ENCODE assay signal across 2 cellular contexts in the genomic region with DNA sequence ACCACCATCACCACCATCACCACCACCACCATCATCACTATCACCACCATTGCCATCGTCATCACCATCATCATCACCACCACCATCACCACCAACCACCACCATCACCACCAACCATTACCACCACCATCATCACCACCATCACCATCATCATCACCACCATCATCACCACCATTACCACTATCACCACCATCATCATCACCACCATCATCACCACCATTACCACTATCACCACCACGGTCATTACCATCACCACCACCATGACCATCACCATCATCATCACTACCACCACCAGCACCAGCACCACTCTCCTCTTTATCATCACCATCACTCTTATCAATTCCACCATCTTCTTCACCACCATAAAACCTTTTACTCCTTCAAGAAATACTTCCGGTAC.
TF ChIP-seq lines count a peak whose summit lies in the region.

No MANE protein-coding gene starts in this region.

TF ChIP-seq in HEK293, 187 proteins besides CTCF, POLR2A, EP300 and RAD21:
- TF ChIP-seq, protein P1, sequence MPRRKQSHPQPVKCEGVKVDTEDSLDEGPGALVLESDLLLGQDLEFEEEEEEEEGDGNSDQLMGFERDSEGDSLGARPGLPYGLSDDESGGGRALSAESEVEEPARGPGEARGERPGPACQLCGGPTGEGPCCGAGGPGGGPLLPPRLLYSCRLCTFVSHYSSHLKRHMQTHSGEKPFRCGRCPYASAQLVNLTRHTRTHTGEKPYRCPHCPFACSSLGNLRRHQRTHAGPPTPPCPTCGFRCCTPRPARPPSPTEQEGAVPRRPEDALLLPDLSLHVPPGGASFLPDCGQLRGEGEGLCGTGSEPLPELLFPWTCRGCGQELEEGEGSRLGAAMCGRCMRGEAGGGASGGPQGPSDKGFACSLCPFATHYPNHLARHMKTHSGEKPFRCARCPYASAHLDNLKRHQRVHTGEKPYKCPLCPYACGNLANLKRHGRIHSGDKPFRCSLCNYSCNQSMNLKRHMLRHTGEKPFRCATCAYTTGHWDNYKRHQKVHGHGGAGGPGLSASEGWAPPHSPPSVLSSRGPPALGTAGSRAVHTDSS (tag by site-specific recombination; IDR thresholded peaks at IDR 0.05): peak; percentile 78
- TF ChIP-seq ZNF670 (tag by site-specific recombination; IDR thresholded peaks at IDR 0.05; ENCODE audit: low read depth) (0 out of 2 replicates have a peak, but pooled peaks have one; percentile 63), ZNF214 (tag by site-specific recombination; IDR thresholded peaks at IDR 0.05; ENCODE audit: borderline replicate concordance) (no peak), ZNF302 (tag by site-specific recombination; IDR thresholded peaks at IDR 0.05; ENCODE audit: low read depth) (no peak), ZBTB20 (tag by site-specific recombination; IDR thresholded peaks at IDR 0.05) (0 out of 2 replicates have a peak, but pooled peaks have one; percentile 17), ZNF394 (tag by site-specific recombination; IDR thresholded peaks at IDR 0.05; ENCODE audit: borderline replicate concordance) (no peak)

TF ChIP-seq in H1, 55 proteins besides CTCF, POLR2A, EP300 and RAD21:
- no peak for TF ChIP-seq PHF8 (conservative IDR thresholded peaks at IDR 0.05; ENCODE audit: low read depth, low read length)
- TF ChIP-seq KDM1A (IDR thresholded peaks at IDR 0.05; ENCODE audit: borderline replicate concordance, low read length): no peak
- TF ChIP-seq NANOG (IDR thresholded peaks at IDR 0.05; ENCODE audit: insufficient read depth, low read depth, low read length, poor library complexity, severe bottlenecking): no peak
- TF ChIP-seq TAF7 (optimal IDR thresholded peaks at IDR 0.05; ENCODE audit: borderline replicate concordance, low read depth, low read length): no peak
- no peak for TF ChIP-seq CHD2 (IDR thresholded peaks at IDR 0.05; ENCODE audit: low read length)
- no peak for TF ChIP-seq EGR1 (IDR thresholded peaks at IDR 0.05; ENCODE audit: borderline replicate concordance, low read depth, low read length)
- no peak for TF ChIP-seq CBX5 (IDR thresholded peaks at IDR 0.05; ENCODE audit: low read depth, low read length)
